1 cellular context compared by ENCODE assay signal in the genomic region with DNA sequence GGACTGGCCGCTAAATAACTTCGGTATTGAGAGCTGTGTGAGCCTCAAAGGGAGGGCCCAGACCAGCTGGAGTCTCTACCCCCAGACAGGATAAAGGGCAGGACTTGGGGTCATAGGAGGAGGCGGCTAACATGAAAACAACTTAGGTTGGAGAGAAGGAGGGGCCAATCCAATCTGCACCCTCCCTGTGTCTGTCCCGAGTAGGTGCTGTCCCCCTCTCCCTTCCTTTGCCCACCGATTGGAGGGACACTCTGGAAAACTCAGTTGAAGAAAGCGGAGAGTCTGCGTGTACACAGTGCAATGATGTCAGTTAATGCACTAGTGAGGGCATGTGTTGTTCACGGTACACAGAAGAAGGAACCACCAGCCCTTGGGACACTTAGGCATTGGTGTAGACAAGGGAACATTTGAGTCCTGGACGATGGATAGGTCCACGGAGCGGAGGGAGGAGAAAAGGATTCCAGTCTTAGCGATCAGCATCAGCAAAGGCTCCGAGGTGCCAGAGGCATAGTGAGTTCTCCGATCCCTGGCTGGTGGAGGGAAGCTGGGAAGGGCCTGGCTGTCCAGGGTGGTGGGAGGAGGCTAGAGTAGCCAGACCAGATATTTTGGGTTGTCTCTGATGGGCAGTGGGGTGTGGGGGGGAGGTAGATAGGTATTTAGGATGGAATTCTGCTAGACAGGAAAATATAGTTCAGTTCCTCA.
A peak's percentile ranks its signal among the peaks of the same experiment; 100 is the strongest.
TF ChIP-seq lines count a peak whose summit lies in the region.

No MANE protein-coding gene starts in this region.

TF ChIP-seq in HepG2, 621 proteins besides CTCF, POLR2A, EP300 and RAD21 (continued from another document and continues in another):
- TF ChIP-seq, protein P1, sequence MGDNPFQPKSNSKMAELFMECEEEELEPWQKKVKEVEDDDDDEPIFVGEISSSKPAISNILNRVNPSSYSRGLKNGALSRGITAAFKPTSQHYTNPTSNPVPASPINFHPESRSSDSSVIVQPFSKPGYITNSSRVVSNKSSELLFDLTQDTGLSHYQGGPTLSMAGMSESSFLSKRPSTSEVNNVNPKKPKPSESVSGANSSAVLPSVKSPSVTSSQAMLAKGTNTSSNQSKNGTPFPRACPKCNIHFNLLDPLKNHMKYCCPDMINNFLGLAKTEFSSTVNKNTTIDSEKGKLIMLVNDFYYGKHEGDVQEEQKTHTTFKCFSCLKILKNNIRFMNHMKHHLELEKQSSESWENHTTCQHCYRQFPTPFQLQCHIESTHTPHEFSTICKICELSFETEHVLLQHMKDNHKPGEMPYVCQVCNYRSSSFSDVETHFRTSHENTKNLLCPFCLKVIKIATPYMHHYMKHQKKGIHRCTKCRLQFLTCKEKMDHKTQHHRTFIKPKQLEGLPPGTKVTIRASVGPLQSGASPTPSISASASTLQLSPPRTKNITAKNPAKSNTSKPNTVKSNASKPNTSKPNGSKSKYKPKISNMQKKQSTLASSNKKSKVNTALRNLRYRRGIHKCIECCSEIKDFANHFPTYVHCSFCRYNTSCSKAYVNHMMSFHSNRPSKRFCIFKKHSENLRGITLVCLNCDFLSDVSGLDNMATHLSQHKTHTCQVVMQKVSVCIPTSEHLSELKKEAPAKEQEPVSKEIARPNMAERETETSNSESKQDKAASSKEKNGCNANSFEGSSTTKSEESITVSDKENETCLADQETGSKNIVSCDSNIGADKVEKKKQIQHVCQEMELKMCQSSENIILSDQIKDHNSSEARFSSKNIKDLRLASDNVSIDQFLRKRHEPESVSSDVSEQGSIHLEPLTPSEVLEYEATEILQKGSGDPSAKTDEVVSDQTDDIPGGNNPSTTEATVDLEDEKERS (CRISPR knock-in tag; IDR thresholded peaks at IDR 0.05): no peak
- TF ChIP-seq ZNF720 (CRISPR knock-in tag; IDR thresholded peaks at IDR 0.05) (no peak), ZNF75D (CRISPR knock-in tag; IDR thresholded peaks at IDR 0.05; ENCODE audit: borderline replicate concordance) (no peak), ZNF264 (CRISPR knock-in tag; IDR thresholded peaks at IDR 0.05) (0 out of 2 replicates have a peak, but pooled peaks have one; percentile 64), PCBP2 (optimal IDR thresholded peaks at IDR 0.05; ENCODE audit: low read depth, low read length, poor library complexity, severe bottlenecking) (no peak), TEAD3 (CRISPR knock-in tag; optimal IDR thresholded peaks at IDR 0.05; ENCODE audit: borderline replicate concordance) (peak; percentile 28), EED (CRISPR knock-in tag; IDR thresholded peaks at IDR 0.05) (0 out of 2 replicates have a peak, but pooled peaks have one; percentile 46), SMAD9 (CRISPR knock-in tag; IDR thresholded peaks at IDR 0.05) (no peak), ZNF17 (CRISPR knock-in tag; IDR thresholded peaks at IDR 0.05) (no peak), ZNF350 (CRISPR knock-in tag; IDR thresholded peaks at IDR 0.05; ENCODE audit: borderline replicate concordance, low read depth) (0 out of 2 replicates have a peak, but pooled peaks have one; percentile 36), RBM39 (IDR thresholded peaks at IDR 0.05; ENCODE audit: low read depth, low read length, poor library complexity, severe bottlenecking) (no peak), SNRNP70 (IDR thresholded peaks at IDR 0.05; ENCODE audit: low read depth, low read length) (no peak), ZIK1 (CRISPR knock-in tag; IDR thresholded peaks at IDR 0.05; ENCODE audit: borderline replicate concordance, low read depth) (no peak; the same call in 1 of the 2 replicates), PHB2 (IDR thresholded peaks at IDR 0.05; ENCODE audit: partially characterized antibody) (no peak), ZNF33A (CRISPR knock-in tag; IDR thresholded peaks at IDR 0.05; ENCODE audit: borderline replicate concordance) (no peak), ZEB1 (IDR thresholded peaks at IDR 0.05; ENCODE audit: insufficient replicate concordance, low read depth) (no peak), ZNF484 (CRISPR knock-in tag; IDR thresholded peaks at IDR 0.05; ENCODE audit: borderline replicate concordance, low read depth) (no peak), ZSCAN30 (CRISPR knock-in tag; IDR thresholded peaks at IDR 0.05) (no peak), FOXK2 (IDR thresholded peaks at IDR 0.05) (no peak), ZFP36L2 (CRISPR knock-in tag; IDR thresholded peaks at IDR 0.05) (no peak), TBL1XR1 (IDR thresholded peaks at IDR 0.05; ENCODE audit: borderline replicate concordance, low read length, partially characterized antibody) (no peak)
- TF ChIP-seq, protein P2, sequence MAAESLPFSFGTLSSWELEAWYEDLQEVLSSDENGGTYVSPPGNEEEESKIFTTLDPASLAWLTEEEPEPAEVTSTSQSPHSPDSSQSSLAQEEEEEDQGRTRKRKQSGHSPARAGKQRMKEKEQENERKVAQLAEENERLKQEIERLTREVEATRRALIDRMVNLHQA (CRISPR knock-in tag; IDR thresholded peaks at IDR 0.05): no peak
- TF ChIP-seq, protein P3, sequence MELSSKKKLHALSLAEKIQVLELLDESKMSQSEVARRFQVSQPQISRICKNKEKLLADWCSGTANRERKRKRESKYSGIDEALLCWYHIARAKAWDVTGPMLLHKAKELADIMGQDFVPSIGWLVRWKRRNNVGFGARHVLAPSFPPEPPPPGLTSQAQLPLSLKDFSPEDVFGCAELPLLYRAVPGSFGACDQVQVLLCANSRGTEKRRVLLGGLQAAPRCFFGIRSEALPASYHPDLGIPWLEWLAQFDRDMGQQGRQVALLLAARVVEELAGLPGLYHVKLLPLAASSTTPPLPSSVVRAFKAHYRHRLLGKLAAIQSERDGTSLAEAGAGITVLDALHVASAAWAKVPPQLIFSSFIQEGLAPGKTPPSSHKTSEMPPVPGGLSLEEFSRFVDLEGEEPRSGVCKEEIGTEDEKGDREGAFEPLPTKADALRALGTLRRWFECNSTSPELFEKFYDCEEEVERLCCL (CRISPR knock-in tag; IDR thresholded peaks at IDR 0.05; ENCODE audit: borderline replicate concordance): no peak
- TF ChIP-seq, protein P4, sequence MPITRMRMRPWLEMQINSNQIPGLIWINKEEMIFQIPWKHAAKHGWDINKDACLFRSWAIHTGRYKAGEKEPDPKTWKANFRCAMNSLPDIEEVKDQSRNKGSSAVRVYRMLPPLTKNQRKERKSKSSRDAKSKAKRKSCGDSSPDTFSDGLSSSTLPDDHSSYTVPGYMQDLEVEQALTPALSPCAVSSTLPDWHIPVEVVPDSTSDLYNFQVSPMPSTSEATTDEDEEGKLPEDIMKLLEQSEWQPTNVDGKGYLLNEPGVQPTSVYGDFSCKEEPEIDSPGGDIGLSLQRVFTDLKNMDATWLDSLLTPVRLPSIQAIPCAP (CRISPR knock-in tag; IDR thresholded peaks at IDR 0.05; ENCODE audit: low read depth): 0 out of 2 replicates have a peak, but pooled peaks have one; percentile 45
- TF ChIP-seq, protein P5, sequence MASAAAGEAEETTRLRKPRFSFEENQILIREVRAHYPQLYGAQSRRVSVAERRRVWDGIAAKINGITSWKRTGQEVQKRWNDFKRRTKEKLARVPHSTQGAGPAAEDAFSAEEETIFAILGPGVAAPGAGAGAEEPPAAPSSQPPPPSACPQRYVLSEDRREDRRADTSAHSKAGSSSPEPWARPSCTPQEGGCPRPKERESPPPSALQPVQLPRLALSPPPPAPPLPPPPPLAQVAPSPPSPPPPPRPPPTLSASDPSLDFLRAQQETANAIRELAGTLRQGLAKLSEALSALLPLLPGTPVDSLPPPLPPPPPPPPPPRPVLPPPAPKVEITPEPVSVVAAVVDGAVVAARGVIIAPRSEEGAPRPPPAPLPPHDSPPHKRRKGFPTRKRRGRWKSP (CRISPR knock-in tag; IDR thresholded peaks at IDR 0.05): no peak
- TF ChIP-seq, protein P6, sequence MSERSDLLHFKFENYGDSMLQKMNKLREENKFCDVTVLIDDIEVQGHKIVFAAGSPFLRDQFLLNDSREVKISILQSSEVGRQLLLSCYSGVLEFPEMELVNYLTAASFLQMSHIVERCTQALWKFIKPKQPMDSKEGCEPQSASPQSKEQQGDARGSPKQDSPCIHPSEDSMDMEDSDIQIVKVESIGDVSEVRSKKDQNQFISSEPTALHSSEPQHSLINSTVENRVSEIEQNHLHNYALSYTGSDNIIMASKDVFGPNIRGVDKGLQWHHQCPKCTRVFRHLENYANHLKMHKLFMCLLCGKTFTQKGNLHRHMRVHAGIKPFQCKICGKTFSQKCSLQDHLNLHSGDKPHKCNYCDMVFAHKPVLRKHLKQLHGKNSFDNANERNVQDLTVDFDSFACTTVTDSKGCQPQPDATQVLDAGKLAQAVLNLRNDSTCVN (CRISPR knock-in tag; IDR thresholded peaks at IDR 0.05; ENCODE audit: borderline replicate concordance): no peak
- TF ChIP-seq, protein P7, sequence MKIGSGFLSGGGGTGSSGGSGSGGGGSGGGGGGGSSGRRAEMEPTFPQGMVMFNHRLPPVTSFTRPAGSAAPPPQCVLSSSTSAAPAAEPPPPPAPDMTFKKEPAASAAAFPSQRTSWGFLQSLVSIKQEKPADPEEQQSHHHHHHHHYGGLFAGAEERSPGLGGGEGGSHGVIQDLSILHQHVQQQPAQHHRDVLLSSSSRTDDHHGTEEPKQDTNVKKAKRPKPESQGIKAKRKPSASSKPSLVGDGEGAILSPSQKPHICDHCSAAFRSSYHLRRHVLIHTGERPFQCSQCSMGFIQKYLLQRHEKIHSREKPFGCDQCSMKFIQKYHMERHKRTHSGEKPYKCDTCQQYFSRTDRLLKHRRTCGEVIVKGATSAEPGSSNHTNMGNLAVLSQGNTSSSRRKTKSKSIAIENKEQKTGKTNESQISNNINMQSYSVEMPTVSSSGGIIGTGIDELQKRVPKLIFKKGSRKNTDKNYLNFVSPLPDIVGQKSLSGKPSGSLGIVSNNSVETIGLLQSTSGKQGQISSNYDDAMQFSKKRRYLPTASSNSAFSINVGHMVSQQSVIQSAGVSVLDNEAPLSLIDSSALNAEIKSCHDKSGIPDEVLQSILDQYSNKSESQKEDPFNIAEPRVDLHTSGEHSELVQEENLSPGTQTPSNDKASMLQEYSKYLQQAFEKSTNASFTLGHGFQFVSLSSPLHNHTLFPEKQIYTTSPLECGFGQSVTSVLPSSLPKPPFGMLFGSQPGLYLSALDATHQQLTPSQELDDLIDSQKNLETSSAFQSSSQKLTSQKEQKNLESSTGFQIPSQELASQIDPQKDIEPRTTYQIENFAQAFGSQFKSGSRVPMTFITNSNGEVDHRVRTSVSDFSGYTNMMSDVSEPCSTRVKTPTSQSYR (CRISPR knock-in tag; IDR thresholded peaks at IDR 0.05; ENCODE audit: borderline replicate concordance): no peak
- TF ChIP-seq, protein P8, sequence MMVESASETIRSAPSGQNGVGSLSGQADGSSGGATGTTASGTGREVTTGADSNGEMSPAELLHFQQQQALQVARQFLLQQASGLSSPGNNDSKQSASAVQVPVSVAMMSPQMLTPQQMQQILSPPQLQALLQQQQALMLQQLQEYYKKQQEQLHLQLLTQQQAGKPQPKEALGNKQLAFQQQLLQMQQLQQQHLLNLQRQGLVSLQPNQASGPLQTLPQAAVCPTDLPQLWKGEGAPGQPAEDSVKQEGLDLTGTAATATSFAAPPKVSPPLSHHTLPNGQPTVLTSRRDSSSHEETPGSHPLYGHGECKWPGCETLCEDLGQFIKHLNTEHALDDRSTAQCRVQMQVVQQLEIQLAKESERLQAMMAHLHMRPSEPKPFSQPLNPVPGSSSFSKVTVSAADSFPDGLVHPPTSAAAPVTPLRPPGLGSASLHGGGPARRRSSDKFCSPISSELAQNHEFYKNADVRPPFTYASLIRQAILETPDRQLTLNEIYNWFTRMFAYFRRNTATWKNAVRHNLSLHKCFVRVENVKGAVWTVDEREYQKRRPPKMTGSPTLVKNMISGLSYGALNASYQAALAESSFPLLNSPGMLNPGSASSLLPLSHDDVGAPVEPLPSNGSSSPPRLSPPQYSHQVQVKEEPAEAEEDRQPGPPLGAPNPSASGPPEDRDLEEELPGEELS (CRISPR knock-in tag; IDR thresholded peaks at IDR 0.05): no peak
- TF ChIP-seq, protein P9, sequence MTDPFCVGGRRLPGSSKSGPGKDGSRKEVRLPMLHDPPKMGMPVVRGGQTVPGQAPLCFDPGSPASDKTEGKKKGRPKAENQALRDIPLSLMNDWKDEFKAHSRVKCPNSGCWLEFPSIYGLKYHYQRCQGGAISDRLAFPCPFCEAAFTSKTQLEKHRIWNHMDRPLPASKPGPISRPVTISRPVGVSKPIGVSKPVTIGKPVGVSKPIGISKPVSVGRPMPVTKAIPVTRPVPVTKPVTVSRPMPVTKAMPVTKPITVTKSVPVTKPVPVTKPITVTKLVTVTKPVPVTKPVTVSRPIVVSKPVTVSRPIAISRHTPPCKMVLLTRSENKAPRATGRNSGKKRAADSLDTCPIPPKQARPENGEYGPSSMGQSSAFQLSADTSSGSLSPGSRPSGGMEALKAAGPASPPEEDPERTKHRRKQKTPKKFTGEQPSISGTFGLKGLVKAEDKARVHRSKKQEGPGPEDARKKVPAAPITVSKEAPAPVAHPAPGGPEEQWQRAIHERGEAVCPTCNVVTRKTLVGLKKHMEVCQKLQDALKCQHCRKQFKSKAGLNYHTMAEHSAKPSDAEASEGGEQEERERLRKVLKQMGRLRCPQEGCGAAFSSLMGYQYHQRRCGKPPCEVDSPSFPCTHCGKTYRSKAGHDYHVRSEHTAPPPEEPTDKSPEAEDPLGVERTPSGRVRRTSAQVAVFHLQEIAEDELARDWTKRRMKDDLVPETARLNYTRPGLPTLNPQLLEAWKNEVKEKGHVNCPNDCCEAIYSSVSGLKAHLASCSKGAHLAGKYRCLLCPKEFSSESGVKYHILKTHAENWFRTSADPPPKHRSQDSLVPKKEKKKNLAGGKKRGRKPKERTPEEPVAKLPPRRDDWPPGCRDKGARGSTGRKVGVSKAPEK (CRISPR knock-in tag; IDR thresholded peaks at IDR 0.05; ENCODE audit: borderline replicate concordance): peak; percentile 38; the same call in 1 of the 2 replicates
- TF ChIP-seq, protein P10, sequence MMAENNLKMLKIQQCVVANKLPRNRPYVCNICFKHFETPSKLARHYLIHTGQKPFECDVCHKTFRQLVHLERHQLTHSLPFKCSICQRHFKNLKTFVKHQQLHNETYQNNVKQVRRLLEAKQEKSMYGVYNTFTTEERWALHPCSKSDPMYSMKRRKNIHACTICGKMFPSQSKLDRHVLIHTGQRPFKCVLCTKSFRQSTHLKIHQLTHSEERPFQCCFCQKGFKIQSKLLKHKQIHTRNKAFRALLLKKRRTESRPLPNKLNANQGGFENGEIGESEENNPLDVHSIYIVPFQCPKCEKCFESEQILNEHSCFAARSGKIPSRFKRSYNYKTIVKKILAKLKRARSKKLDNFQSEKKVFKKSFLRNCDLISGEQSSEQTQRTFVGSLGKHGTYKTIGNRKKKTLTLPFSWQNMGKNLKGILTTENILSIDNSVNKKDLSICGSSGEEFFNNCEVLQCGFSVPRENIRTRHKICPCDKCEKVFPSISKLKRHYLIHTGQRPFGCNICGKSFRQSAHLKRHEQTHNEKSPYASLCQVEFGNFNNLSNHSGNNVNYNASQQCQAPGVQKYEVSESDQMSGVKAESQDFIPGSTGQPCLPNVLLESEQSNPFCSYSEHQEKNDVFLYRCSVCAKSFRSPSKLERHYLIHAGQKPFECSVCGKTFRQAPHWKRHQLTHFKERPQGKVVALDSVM (CRISPR knock-in tag; IDR thresholded peaks at IDR 0.05): no peak
- TF ChIP-seq, protein P11, sequence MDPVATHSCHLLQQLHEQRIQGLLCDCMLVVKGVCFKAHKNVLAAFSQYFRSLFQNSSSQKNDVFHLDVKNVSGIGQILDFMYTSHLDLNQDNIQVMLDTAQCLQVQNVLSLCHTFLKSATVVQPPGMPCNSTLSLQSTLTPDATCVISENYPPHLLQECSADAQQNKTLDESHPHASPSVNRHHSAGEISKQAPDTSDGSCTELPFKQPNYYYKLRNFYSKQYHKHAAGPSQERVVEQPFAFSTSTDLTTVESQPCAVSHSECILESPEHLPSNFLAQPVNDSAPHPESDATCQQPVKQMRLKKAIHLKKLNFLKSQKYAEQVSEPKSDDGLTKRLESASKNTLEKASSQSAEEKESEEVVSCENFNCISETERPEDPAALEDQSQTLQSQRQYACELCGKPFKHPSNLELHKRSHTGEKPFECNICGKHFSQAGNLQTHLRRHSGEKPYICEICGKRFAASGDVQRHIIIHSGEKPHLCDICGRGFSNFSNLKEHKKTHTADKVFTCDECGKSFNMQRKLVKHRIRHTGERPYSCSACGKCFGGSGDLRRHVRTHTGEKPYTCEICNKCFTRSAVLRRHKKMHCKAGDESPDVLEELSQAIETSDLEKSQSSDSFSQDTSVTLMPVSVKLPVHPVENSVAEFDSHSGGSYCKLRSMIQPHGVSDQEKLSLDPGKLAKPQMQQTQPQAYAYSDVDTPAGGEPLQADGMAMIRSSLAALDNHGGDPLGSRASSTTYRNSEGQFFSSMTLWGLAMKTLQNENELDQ (CRISPR knock-in tag; IDR thresholded peaks at IDR 0.05; ENCODE audit: borderline replicate concordance): no peak; the same call in 1 of the 2 replicates
